In the genomic region with DNA sequence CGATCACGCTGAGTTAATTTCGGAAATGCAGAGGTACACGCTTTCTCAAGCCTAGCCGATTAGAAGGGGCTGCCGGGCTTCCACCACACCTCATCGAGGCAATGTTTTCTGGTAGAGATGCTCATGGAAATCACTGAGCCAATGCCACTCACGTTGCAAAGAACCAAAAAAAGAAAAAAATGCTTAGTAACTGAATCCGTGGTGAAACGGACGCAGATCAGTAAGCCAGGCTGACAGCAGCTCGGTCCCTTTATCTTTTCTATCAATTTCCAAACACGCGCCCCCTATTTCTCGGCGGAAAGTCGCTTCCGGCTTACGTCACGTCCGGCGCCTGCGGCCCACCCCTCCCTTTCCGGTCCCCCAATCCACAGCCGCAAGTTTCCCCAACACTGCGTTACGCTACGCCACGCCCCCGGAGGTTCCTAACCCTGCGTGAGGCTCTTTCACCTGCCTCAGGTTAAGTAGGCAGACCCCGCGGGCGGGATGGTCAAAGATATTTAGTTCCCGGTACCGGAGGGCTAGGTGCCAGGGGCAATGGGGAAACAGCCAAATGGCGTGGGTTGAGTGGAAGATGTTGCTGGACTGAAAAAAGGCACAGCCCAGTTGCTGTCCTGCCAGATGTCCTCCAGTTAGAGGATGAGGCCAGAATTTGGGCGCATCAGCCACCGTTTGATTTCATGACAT, we compare ENCODE assay signal across 8 cellular contexts. TPM values are rescaled to one million over a fixed set of nuclear protein-coding genes. Genes with fewer than 3 reads are reported as not detected.
A peak's percentile ranks its signal among the peaks of the same experiment; 100 is the strongest.
DNase-seq lines count a peak whose midpoint lies in the region; ATAC-seq and TF ChIP-seq lines count a peak whose summit lies in the region.

A gene with protein sequence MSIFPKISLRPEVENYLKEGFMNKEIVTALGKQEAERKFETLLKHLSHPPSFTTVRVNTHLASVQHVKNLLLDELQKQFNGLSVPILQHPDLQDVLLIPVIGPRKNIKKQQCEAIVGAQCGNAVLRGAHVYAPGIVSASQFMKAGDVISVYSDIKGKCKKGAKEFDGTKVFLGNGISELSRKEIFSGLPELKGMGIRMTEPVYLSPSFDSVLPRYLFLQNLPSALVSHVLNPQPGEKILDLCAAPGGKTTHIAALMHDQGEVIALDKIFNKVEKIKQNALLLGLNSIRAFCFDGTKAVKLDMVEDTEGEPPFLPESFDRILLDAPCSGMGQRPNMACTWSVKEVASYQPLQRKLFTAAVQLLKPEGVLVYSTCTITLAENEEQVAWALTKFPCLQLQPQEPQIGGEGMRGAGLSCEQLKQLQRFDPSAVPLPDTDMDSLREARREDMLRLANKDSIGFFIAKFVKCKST (minus strand): TSS at position 264 of the 684 bp plus-strand sequence. CDS start 384 bp downstream, outside the sequence.

- H3K9me3 Mint-ChIP-seq in type B pancreatic cell, result no peaks in the 10 kb centered on the region

- H2AK5ac ChIP-seq in trophoblast cell (ENCODE audit: low read length), result no peak within 1 kb of the TSS

- H2BK5ac ChIP-seq in trophoblast cell (ENCODE audit: low read depth, low read length, poor library complexity), result no peak within 1 kb of the TSS

- peaks cover 4% of the 10 kb centered on the region for H3K79me1 ChIP-seq in trophoblast cell (ENCODE audit: low read length)

- peak within 1 kb of the TSS; percentile 98 for H3K4me3 Mint-ChIP-seq in type B pancreatic cell

- peak; percentile 98 for ATAC-seq in HG02588 (IDR thresholded peaks at IDR 0.05; ENCODE audit: unreplicated experiment)

- no peak within 1 kb of the TSS for H3K23ac ChIP-seq in trophoblast cell (ENCODE audit: low read length)

- no peaks in the 10 kb centered on the region for H3K4me1 ChIP-seq in trophoblast cell (ENCODE audit: control insufficient read depth in 1 of 2, insufficient read depth in 2 of 2, low read length in 2 of 2)

- H4K8ac ChIP-seq in trophoblast cell (ENCODE audit: low read depth, low read length), result peak within 1 kb of the TSS; percentile 96

- peak within 1 kb of the TSS; percentile 11 for H3K4ac ChIP-seq in trophoblast cell (ENCODE audit: low read depth, low read length)

- WGBS in trophoblast cell (ENCODE audit: extremely low coverage, insufficient coverage, insufficient read length), result no CpG with 5 or more reads among the region's 39 CpGs

- no peaks in the 10 kb centered on the region for H3K36me3 Mint-ChIP-seq in type B pancreatic cell

- H3K9me3 ChIP-seq in trophoblast cell (ENCODE audit: insufficient read depth, low read depth, low read length), result no peaks in the 10 kb centered on the region

- peak; percentile 75 for DNase-seq in NCI-H1092 treated with DMSO at 0.1 percent for 48 hours (lab: John Stamatoyannopoulos, UW)
- peak; percentile 78 for DNase-seq in SW480 (ENCODE audit: low spot score)
- DNase-seq in activated naive CD8-positive, alpha-beta T cell treated with anti-CD3 and anti-CD28 coated beads, Interleukin-2, amount 50 U/mL, for 16 hours (ENCODE audit: low read depth, low spot score), result peak; percentile 85
- DNase-seq in cardiac septum (ENCODE audit: low spot score), result peak; percentile 94
- DNase-seq in trophoblast cell, result peak; percentile 71 to 77
- DNase-seq in type B pancreatic cell (ENCODE audit: extremely low spot score, unreplicated experiment), result peak; percentile 87

- peak; percentile 70 for TF ChIP-seq POLR2A in GM10847 (IDR thresholded peaks at IDR 0.05; ENCODE audit: extremely low read depth, insufficient read length)

- H3K79me2 ChIP-seq in trophoblast cell (ENCODE audit: control insufficient read depth, insufficient read depth, low read length, poor library complexity), result peaks cover 2% of the 10 kb centered on the region

- H3K4me2 ChIP-seq in trophoblast cell (ENCODE audit: low read length), result peak within 1 kb of the TSS; percentile 82

- peaks cover 16% of the 10 kb centered on the region for H3K4me1 Mint-ChIP-seq in type B pancreatic cell (ENCODE audit: unreplicated experiment)

- TF ChIP-seq CTCF in type B pancreatic cell (conservative IDR thresholded peaks at IDR 0.05), result no peak

- peak within 1 kb of the TSS; percentile 16 for H3K18ac ChIP-seq in trophoblast cell (ENCODE audit: low read length)

- H4K12ac ChIP-seq in trophoblast cell (ENCODE audit: low read depth, low read length), result peak within 1 kb of the TSS; percentile 73

- H2BK120ac ChIP-seq in trophoblast cell (ENCODE audit: insufficient read depth, low read length, poor library complexity), result peak within 1 kb of the TSS; percentile 41

- intact Hi-C loops in cardiac septum (cut with DNase I), result loop anchor here (1.0 to 10.0 kb wide), 2 partner anchors 8 to 1447 kb away; a partner anchor contains a TSS

- H2AFZ ChIP-seq in trophoblast cell (ENCODE audit: insufficient read depth, low read length, poor library complexity), result peak within 1 kb of the TSS; percentile 85

- H3K36me3 ChIP-seq in trophoblast cell (ENCODE audit: control insufficient read depth in 1 of 2, insufficient read depth in 2 of 2, low read length in 2 of 2), result no peaks in the 10 kb centered on the region

- peak within 1 kb of the TSS; percentile 72 for H4K91ac ChIP-seq in trophoblast cell (ENCODE audit: low read depth, low read length)

- peak within 1 kb of the TSS; percentile 78 for H3K4me3 ChIP-seq in trophoblast cell (ENCODE audit: low read depth, low read length)

- no peak within 1 kb of the TSS for H3K27ac ChIP-seq in trophoblast cell (ENCODE audit: low read depth, low read length)

- H3K9ac ChIP-seq in trophoblast cell (ENCODE audit: low read length), result peak within 1 kb of the TSS; percentile 87

- H3K27ac Mint-ChIP-seq in type B pancreatic cell, result peak within 1 kb of the TSS; percentile 94

- H3K14ac ChIP-seq in trophoblast cell (ENCODE audit: low read length), result peak within 1 kb of the TSS; percentile 57

- H2BK12ac ChIP-seq in trophoblast cell (ENCODE audit: low read length), result no peak within 1 kb of the TSS

- no peaks in the 10 kb centered on the region for H3K27me3 Mint-ChIP-seq in type B pancreatic cell

- no peaks in the 10 kb centered on the region for H3K27me3 ChIP-seq in trophoblast cell (ENCODE audit: insufficient read depth, low read length)

RNA-seq across cellular contexts. Expression of the gene that starts here (rescaled TPM):
- total RNA-seq in cardiac septum (8.7 TPM), type B pancreatic cell (ENCODE audit: low replicate concordance) (10.6 and 14.3 TPM in 2 replicates)
- 6.7 and 6.8 TPM in 2 replicates for polyA plus RNA-seq in trophoblast cell (2013)
